ENCODE assay signal across 1 cellular context in genomic region chrX:118726887-118727685, GRCh38.
A peak's percentile ranks its signal among the peaks of the same experiment; 100 is the strongest.
TF ChIP-seq lines count a peak whose summit lies in the region.

Gene IL13RA1 (plus strand): TSS chrX:118727606. CDS start chrX:118727639, 33 bp downstream.

TF ChIP-seq in K562, 482 proteins besides CTCF, POLR2A, EP300 and RAD21 (continued from another document and continues in another):
- TF ChIP-seq MLLT1 (IDR thresholded peaks at IDR 0.05) (no peak), ZNF609 (CRISPR knock-in tag; IDR thresholded peaks at IDR 0.05; ENCODE audit: borderline replicate concordance) (no peak), JUN (IDR thresholded peaks at IDR 0.05; ENCODE audit: borderline replicate concordance, low read depth, low read length) (no peak), JUN (CRISPR knock-in tag; IDR thresholded peaks at IDR 0.05; ENCODE audit: borderline replicate concordance) (no peak), POLR2G (IDR thresholded peaks at IDR 0.05; ENCODE audit: low read depth, low read length) (peak; percentile 90), NFIC (IDR thresholded peaks at IDR 0.05) (0 out of 2 replicates have a peak, but pooled peaks have one; percentile 7), FOXK1 (CRISPR knock-in tag; IDR thresholded peaks at IDR 0.05; ENCODE audit: borderline replicate concordance) (no peak), ZNF431 (CRISPR knock-in tag; IDR thresholded peaks at IDR 0.05) (no peak), ZNF174 (CRISPR knock-in tag; IDR thresholded peaks at IDR 0.05) (no peak), SPI1 (IDR thresholded peaks at IDR 0.05; ENCODE audit: borderline replicate concordance, low read depth, low read length) (peak; percentile 53; the same call in 1 of the 2 replicates), NR2C2 (CRISPR knock-in tag; IDR thresholded peaks at IDR 0.05) (no peak), NR2C2 (tag; IDR thresholded peaks at IDR 0.05) (peak; percentile 57; the same call in 1 of the 2 replicates), POLR2H (tag; IDR thresholded peaks at IDR 0.05; ENCODE audit: low read depth) (peak; percentile 23; the same call in 1 of the 2 replicates), CHD2 (IDR thresholded peaks at IDR 0.05; ENCODE audit: low read depth, low read length) (no peak), POLR3G (IDR thresholded peaks at IDR 0.05; ENCODE audit: extremely low read depth, insufficient read length, insufficient replicate concordance) (no peak), ZBTB11 (CRISPR knock-in tag; IDR thresholded peaks at IDR 0.05) (0 out of 6 replicates have a peak, but pooled peaks of 1 of the 3 experiments have one; percentile 34), KAT7 (CRISPR knock-in tag; IDR thresholded peaks at IDR 0.05; ENCODE audit: borderline replicate concordance) (no peak), PHF8 (IDR thresholded peaks at IDR 0.05; ENCODE audit: borderline replicate concordance, low read length) (0 out of 2 replicates have a peak, but pooled peaks have one; percentile 20), STAT5A (IDR thresholded peaks at IDR 0.05; ENCODE audit: borderline replicate concordance, low read length) (no peak), HNRNPLL (IDR thresholded peaks at IDR 0.05; ENCODE audit: low read depth, low read length, poor library complexity, severe bottlenecking) (peak; percentile 86), YY1 (IDR thresholded peaks at IDR 0.05; ENCODE audit: borderline replicate concordance in 1 of 3, control insufficient read depth in 1 of 3, extremely low read depth in 1 of 3, insufficient read depth in 3 of 3, insufficient read length in 1 of 3, insufficient replicate concordance in 2 of 3, low read depth in 1 of 3, low read length in 2 of 3) (peak in 2 of 3 experiments; percentile 68 to 80), NFE2 (IDR thresholded peaks at IDR 0.05; ENCODE audit: low read depth) (no peak), AFF4 (CRISPR knock-in tag; IDR thresholded peaks at IDR 0.05) (no peak), MEIS2 (IDR thresholded peaks at IDR 0.05; ENCODE audit: partially characterized antibody) (peak; percentile 11), MECOM (CRISPR knock-in tag; IDR thresholded peaks at IDR 0.05) (no peak), KAT2B (IDR thresholded peaks at IDR 0.05; ENCODE audit: low read depth, low read length) (no peak), JUND (IDR thresholded peaks at IDR 0.05; ENCODE audit: borderline replicate concordance, low read depth, low read length) (no peak), JUND (tag; IDR thresholded peaks at IDR 0.05; ENCODE audit: borderline replicate concordance, low read depth, low read length) (peak; percentile 22; the same call in 1 of the 3 replicates), STAG1 (CRISPR knock-in tag; IDR thresholded peaks at IDR 0.05; ENCODE audit: borderline replicate concordance) (no peak), IRF2 (CRISPR knock-in tag; IDR thresholded peaks at IDR 0.05) (no peak), MAX (CRISPR knock-in tag; IDR thresholded peaks at IDR 0.05) (peak; percentile 59; the same call in 1 of the 2 replicates), GABPA (tag; conservative IDR thresholded peaks at IDR 0.05; ENCODE audit: low read depth) (peak; percentile 28), SMARCE1 (IDR thresholded peaks at IDR 0.05) (no peak), HES1 (IDR thresholded peaks at IDR 0.05; ENCODE audit: low read depth) (no peak), ZNF24 (IDR thresholded peaks at IDR 0.05) (no peak), BCLAF1 (IDR thresholded peaks at IDR 0.05; ENCODE audit: borderline replicate concordance in 1 of 2, control insufficient read depth in 1 of 2, low read depth in 2 of 2, low read length in 1 of 2) (no peak), MXD1 (CRISPR knock-in tag; IDR thresholded peaks at IDR 0.05; ENCODE audit: borderline replicate concordance, poor library complexity, severe bottlenecking) (no peak), CHD4 (IDR thresholded peaks at IDR 0.05; ENCODE audit: insufficient read depth, insufficient replicate concordance, low read depth, low read length, poor library complexity, severe bottlenecking) (no peak), ILK (tag; IDR thresholded peaks at IDR 0.05; ENCODE audit: borderline replicate concordance, low read depth) (no peak), MTA2 (IDR thresholded peaks at IDR 0.05; ENCODE audit: low read depth) (no peak), ZNF75A (CRISPR knock-in tag; IDR thresholded peaks at IDR 0.05) (no peak), ZNF740 (CRISPR knock-in tag; IDR thresholded peaks at IDR 0.05) (no peak), ZNF740 (tag; IDR thresholded peaks at IDR 0.05) (no peak), PTBP1 (IDR thresholded peaks at IDR 0.05; ENCODE audit: low read depth, low read length) (no peak), SRSF9 (IDR thresholded peaks at IDR 0.05; ENCODE audit: borderline replicate concordance, low read depth, low read length) (no peak)
